Comparison of ENCODE assay signal across 7 cellular contexts in genomic region chr10:116741391-116742351, GRCh38. TPM values are rescaled to one million over a fixed set of nuclear protein-coding genes. Genes with fewer than 3 reads are reported as not detected.
A peak's percentile ranks its signal among the peaks of the same experiment; 100 is the strongest.
DNase-seq lines count a peak whose midpoint lies in the region; ATAC-seq and TF ChIP-seq lines count a peak whose summit lies in the region.

No MANE protein-coding gene starts in this region.

- H3K4me3 ChIP-seq in astrocyte of the cerebellum (ENCODE audit: low read depth, low read length) (peak overlapping the region; percentile 50), stomach (peak overlapping the region; percentile 67 to 93 (median 74))

- H3K27me3 ChIP-seq in stomach = peaks cover 0 to 48% (median 14%) of the 10 kb centered on the region in 3 donors

- DNase-seq in astrocyte of the cerebellum (ENCODE audit: low read depth) (no peak), iPS-NIHi7 (ENCODE audit: extremely low spot score) (peak; percentile 27), stomach (no peak), NCI-H2171 (lab: John Stamatoyannopoulos, UW) (no peak)
- DNase-seq in activated CD4-positive, alpha-beta T cell treated with anti-CD3 and anti-CD28 coated beads, Interleukin-2, amount 50 U/mL, for 48 hours = no peak

- H3K36me3 ChIP-seq in stomach = no peaks in the 10 kb centered on the region

- TF ChIP-seq EP300 in stomach (IDR thresholded peaks at IDR 0.05) = no peak

- in situ Hi-C loops in astrocyte of the cerebellum (cut with HindIII; ENCODE audit: low sequenced_read_pairs) = no loop called here

- no peak for TF ChIP-seq CTCF in astrocyte of the cerebellum (IDR thresholded peaks at IDR 0.05; ENCODE audit: low read depth, low read length, missing control alignments)
- TF ChIP-seq CTCF in stomach (IDR thresholded peaks at IDR 0.05) = no peak

- intact Hi-C loops in stomach (cut with DNase I; ENCODE audit: low total_unique reads) = no loop called here

- H3K4me1 ChIP-seq in stomach = peaks cover 10 to 25% (median 22%) of the 10 kb centered on the region in 4 donors

- no peaks in the 10 kb centered on the region for H3K9me3 ChIP-seq in stomach

- TF ChIP-seq POLR2A in stomach (IDR thresholded peaks at IDR 0.05) = no peak

- ATAC-seq in GM19023 (IDR thresholded peaks at IDR 0.05; ENCODE audit: unreplicated experiment) (peak; percentile 11), HG03045 (IDR thresholded peaks at IDR 0.05; ENCODE audit: unreplicated experiment) (peak; percentile 14)

- peak overlapping the region; percentile 53 to 96 (median 90) for H3K27ac ChIP-seq in stomach

- WGBS in stomach, 5 donors = 0 to 3% (median 2%) methylated on average over 30 to 92 of the region's 93 CpGs

RNA-seq across cellular contexts. Expression of gene HSPA12A, which starts 0.7 kb away (rescaled TPM):
- 10 to 100 TPM in 2 of 5 donors, 1 to 10 TPM in 3; 2.9 to 25.5 (median 6.1) TPM for total RNA-seq in stomach
- 1 to 10 TPM; 2.0 to 2.7 (median 2.4) TPM for polyA plus RNA-seq in stomach
